12 cellular contexts compared by ENCODE assay signal in the genomic region with DNA sequence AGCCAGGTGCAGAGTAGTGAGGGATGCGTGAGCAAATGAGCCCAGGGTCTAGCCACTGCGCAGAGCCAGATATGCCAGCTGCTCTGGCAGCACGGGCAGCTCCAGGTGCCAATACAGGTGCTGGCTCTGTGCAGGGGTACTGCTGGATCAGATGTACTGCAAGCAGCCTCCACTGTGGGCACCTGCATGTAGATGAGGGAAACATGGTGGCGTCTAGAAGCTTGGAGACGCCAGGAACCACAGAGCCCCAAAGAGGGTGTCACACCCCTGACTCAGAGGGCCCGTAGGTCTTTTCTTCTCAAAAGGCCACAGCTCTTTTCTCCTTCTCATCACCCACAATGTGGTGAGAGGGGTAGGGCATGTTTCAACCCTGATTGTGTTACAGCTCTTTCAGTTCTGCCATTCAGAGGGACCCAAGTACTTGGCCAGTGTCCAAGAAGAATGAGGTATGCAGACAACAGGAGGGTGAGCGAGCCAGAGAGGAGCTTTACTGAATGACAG.
A peak's percentile ranks its signal among the peaks of the same experiment; 100 is the strongest.
DNase-seq lines count a peak whose midpoint lies in the region; ATAC-seq and TF ChIP-seq lines count a peak whose summit lies in the region.
"Had no signal": no experiment of that assay in that cellular context is flagged by ENCODE, and none has a peak within 500 bp of the region (broad histone marks: within the 10 kb centered on the region; RNA-seq: fewer than 3 reads in every experiment).

No MANE protein-coding gene starts in this region.

- no peak overlapping the region for H3K4me3 ChIP-seq in choroid plexus epithelial cell (ENCODE audit: low read depth, low read length)
- H3K4me3 ChIP-seq: psoas muscle, upper lobe of left lung had no signal

- H3K27me3 Mint-ChIP-seq in glutamatergic neuron (ENCODE audit: unreplicated experiment), result peaks cover 12% of the 10 kb centered on the region

- TF ChIP-seq CTCF in choroid plexus epithelial cell (conservative IDR thresholded peaks at IDR 0.05; ENCODE audit: low read depth, low read length), result no peak
- TF ChIP-seq CTCF in glutamatergic neuron (IDR thresholded peaks at IDR 0.05; ENCODE audit: partially characterized antibody, unreplicated experiment), result no peak

- in situ Hi-C loops in G401 (cut with HindIII; ENCODE audit: low sequenced_read_pairs), result no loop called here

- H3K27ac Mint-ChIP-seq in glutamatergic neuron (ENCODE audit: unreplicated experiment), result no peak overlapping the region
- H3K27ac Mint-ChIP-seq: CD4-positive, alpha-beta memory T cell had no signal

- H3K4me3 Mint-ChIP-seq in glutamatergic neuron (ENCODE audit: unreplicated experiment), result no peak overlapping the region
- H3K4me3 Mint-ChIP-seq: CD4-positive, alpha-beta memory T cell had no signal

- peaks cover 26% of the 10 kb centered on the region for H3K4me1 Mint-ChIP-seq in glutamatergic neuron (ENCODE audit: low read depth, unreplicated experiment)

- DNase-seq in DMS 273 treated with DMSO at 0.1 percent for 48 hours (lab: John Stamatoyannopoulos, UW) (peak; percentile 49), NCI-H2171 treated with DMSO at 0.1 percent for 48 hours (lab: John Stamatoyannopoulos, UW) (peak; percentile 76), choroid plexus epithelial cell (ENCODE audit: low read depth) (peak; percentile 23), glutamatergic neuron (no peak), G401 (ENCODE audit: low spot score) (no peak)
- DNase-seq: CD4-positive, alpha-beta memory T cell; mammary epithelial cell; psoas muscle had no signal

- H3K36me3 Mint-ChIP-seq in glutamatergic neuron (ENCODE audit: unreplicated experiment), result no peaks in the 10 kb centered on the region
- H3K36me3 Mint-ChIP-seq: CD4-positive, alpha-beta memory T cell had no signal

- H3K9me3 Mint-ChIP-seq in glutamatergic neuron (ENCODE audit: unreplicated experiment), result peaks cover 6% of the 10 kb centered on the region
- H3K9me3 Mint-ChIP-seq: CD4-positive, alpha-beta memory T cell had no signal

- peak; percentile 69 for ATAC-seq in GM21786 (IDR thresholded peaks at IDR 0.05; ENCODE audit: unreplicated experiment)
- ATAC-seq in HG02623 (IDR thresholded peaks at IDR 0.05; ENCODE audit: unreplicated experiment), result no peak
- no peak for ATAC-seq in HG03280 (IDR thresholded peaks at IDR 0.05; ENCODE audit: unreplicated experiment)
- ATAC-seq: psoas muscle had no signal

Comparison
In these comparisons a context has a peak if more than half of its experiments do, and no peak if none do; other contexts are left out.
1. DNase-seq: peak in DMS 273 treated with DMSO at 0.1 percent for 48 hours (single experiment), NCI-H2171 treated with DMSO at 0.1 percent for 48 hours (single experiment) and choroid plexus epithelial cell (single experiment); none in glutamatergic neuron (single experiment) and G401 (single experiment).